ENCODE assay signal across 8 cellular contexts in genomic region chr5:33969572-33970452, GRCh38. TPM values are rescaled to one million over a fixed set of nuclear protein-coding genes. Genes with fewer than 3 reads are reported as not detected.
DNase-seq lines count a peak whose midpoint lies in the region; ATAC-seq, FAIRE-seq and TF ChIP-seq lines count a peak whose summit lies in the region.

No MANE protein-coding gene starts in this region.

- H3K9ac ChIP-seq in DND-41 (ENCODE audit: low read depth, low read length) (no peak overlapping the region), endothelial cell of umbilical vein (replicated peaks; ENCODE audit: extremely low read depth, insufficient read depth, low read length) (no peak overlapping the region)

- no peaks in the 10 kb centered on the region for H3K9me1 ChIP-seq in endothelial cell of umbilical vein (replicated peaks; ENCODE audit: control insufficient read depth, extremely low read depth, insufficient read depth, low read length)

- H3K4me3 ChIP-seq in DND-41 (ENCODE audit: low read depth in 1 of 2, low read length in 2 of 2) (no peak overlapping the region), endothelial cell of umbilical vein (replicated peaks in 1 of 3; ENCODE audit: insufficient read depth in 1 of 3, low read depth in 1 of 3, low read length in 3 of 3) (no peak overlapping the region)

- FAIRE-seq in RCC 7860 (lab: Jason Lieb, UNC) (no peak), endothelial cell of umbilical vein (lab: Jason Lieb, UNC) (peak; percentile 85)

- H3K9me3 ChIP-seq in DND-41 (ENCODE audit: insufficient read depth, low read length, severe bottlenecking) (no peaks in the 10 kb centered on the region), endothelial cell of umbilical vein (replicated peaks; ENCODE audit: control insufficient read depth, insufficient read depth, low read length) (no peaks in the 10 kb centered on the region)

- no peak overlapping the region for H2AFZ ChIP-seq in DND-41 (ENCODE audit: low read depth, low read length)
- no peak overlapping the region for H2AFZ ChIP-seq in endothelial cell of umbilical vein (ENCODE audit: low read depth, low read length)

- ATAC-seq in DND-41 (ENCODE audit: insufficient read depth, low read depth) (peak; percentile 67; the same call in 2 of the 3 replicates), GM19395 (IDR thresholded peaks at IDR 0.05; ENCODE audit: unreplicated experiment) (peak; percentile 73), HG03565 (IDR thresholded peaks at IDR 0.05; ENCODE audit: unreplicated experiment) (peak; percentile 67)

- H3K4me2 ChIP-seq in DND-41 (ENCODE audit: insufficient read depth, low read length) = no peak overlapping the region
- H3K4me2 ChIP-seq in endothelial cell of umbilical vein (ENCODE audit: insufficient read depth, low read length) = no peak overlapping the region

- H3K4me1 ChIP-seq in DND-41 (ENCODE audit: insufficient read depth, low read length) (no peaks in the 10 kb centered on the region), endothelial cell of umbilical vein (ENCODE audit: control insufficient read depth, extremely low read depth, insufficient read depth, low read length) (no peaks in the 10 kb centered on the region)

- CTCF ChIA-PET in endothelial cell of umbilical vein (lab: Charles Lee) = interaction anchor here (0.6 to 7.0 kb wide), 39 partner anchors 11 to 1034 kb away, joined by 3 to 177 read pairs (median 4); partner anchors contain the start of genes RXFP3 and TARS1

- no TSS peak for BruUV-seq in endothelial cell of umbilical vein (replicated peaks; lab: Mats Ljungman, UMichigan)

- TF ChIP-seq POLR2A in endothelial cell of umbilical vein (IDR thresholded peaks at IDR 0.05; ENCODE audit: low read depth, low read length) = no peak

- H3K79me2 ChIP-seq in DND-41 (ENCODE audit: insufficient read depth, low read length) = no peaks in the 10 kb centered on the region
- H3K79me2 ChIP-seq in endothelial cell of umbilical vein (ENCODE audit: control insufficient read depth, insufficient read depth, low read length) = no peaks in the 10 kb centered on the region

- DNase-seq in DND-41 = no peak
- DNase-seq in RCC 7860 (ENCODE audit: low spot score) = peak; percentile 33
- DNase-seq in endothelial cell of umbilical vein (ENCODE audit: low read depth, low spot score) = peak; percentile 47
- DNase-seq in midbrain (lab: John Stamatoyannopoulos, UW) = peak; percentile 5
- no peak for DNase-seq in activated gamma-delta T cell (lab: John Stamatoyannopoulos, UW)
- no peak for DNase-seq in stimulated activated CD4-positive, alpha-beta T cell treated with anti-CD3 and anti-CD28 coated beads, Interleukin-4, amount 100 ng/mL, for 4 hours

- intact Hi-C loops in endothelial cell of umbilical vein (cut with micrococcal nuclease) = loop anchor here (1.0 kb wide), 2 partner anchors 382 to 534 kb away; no protein-coding TSS in a partner anchor

- H3K27ac ChIP-seq in DND-41 (ENCODE audit: low read length) (no peak overlapping the region), endothelial cell of umbilical vein (ENCODE audit: insufficient read depth, low read depth, low read length) (no peak overlapping the region)

- peak; percentile 63 for TF ChIP-seq CTCF in DND-41 (IDR thresholded peaks at IDR 0.05; ENCODE audit: borderline replicate concordance, extremely low read depth, low read length, poor library complexity, severe bottlenecking)
- peak; percentile 64 to 65 for TF ChIP-seq CTCF in endothelial cell of umbilical vein (IDR thresholded peaks at IDR 0.05; ENCODE audit: extremely low read depth in 1 of 2, insufficient read depth in 1 of 2, low read depth in 1 of 2, low read length in 2 of 2)

- H3K27me3 ChIP-seq in DND-41 (ENCODE audit: insufficient read depth, low read length, poor library complexity) = no peaks in the 10 kb centered on the region
- peaks cover 2 to 3% of the 10 kb centered on the region in 2 experiments for H3K27me3 ChIP-seq in endothelial cell of umbilical vein (ENCODE audit: control insufficient read depth in 2 of 2, insufficient read depth in 2 of 2, low read length in 2 of 2)

- no peaks in the 10 kb centered on the region for H4K20me1 ChIP-seq in DND-41 (ENCODE audit: insufficient read depth, low read length)
- H4K20me1 ChIP-seq in endothelial cell of umbilical vein (replicated peaks; ENCODE audit: control insufficient read depth, extremely low read depth, insufficient read depth, low read length) = no peaks in the 10 kb centered on the region

- H3K36me3 ChIP-seq in DND-41 (ENCODE audit: insufficient read depth, low read length) = no peaks in the 10 kb centered on the region
- no peaks in the 10 kb centered on the region for H3K36me3 ChIP-seq in endothelial cell of umbilical vein (ENCODE audit: control insufficient read depth in 2 of 2, extremely low read depth in 1 of 2, insufficient read depth in 2 of 2, low read length in 2 of 2)

- POLR2A ChIA-PET in endothelial cell of umbilical vein (lab: Charles Lee) = no interaction called here

- dilution Hi-C loops in endothelial cell of umbilical vein (cut with MboI; ENCODE audit: extremely low pct_ligation_motif_present, low sequenced_read_pairs) = no loop called here

TF ChIP-seq in endothelial cell of umbilical vein, 7 proteins besides CTCF, POLR2A, EP300 and RAD21:
- TF ChIP-seq POLR2AphosphoS5 (IDR thresholded peaks at IDR 0.05; ENCODE audit: insufficient read depth, low read depth, low read length) = no peak
- TF ChIP-seq MYC (IDR thresholded peaks at IDR 0.05; ENCODE audit: low read depth, low read length) = no peak
- TF ChIP-seq EZH2 (IDR thresholded peaks at IDR 0.05; ENCODE audit: borderline replicate concordance, low read depth, low read length, severe bottlenecking) = no peak
- TF ChIP-seq JUN (IDR thresholded peaks at IDR 0.05; ENCODE audit: borderline replicate concordance, insufficient read depth, insufficient read length, low read depth) = no peak
- TF ChIP-seq GATA2 (IDR thresholded peaks at IDR 0.05; ENCODE audit: insufficient read depth, insufficient read length, low read depth, low read length) = no peak
- no peak for TF ChIP-seq MAX (IDR thresholded peaks at IDR 0.05; ENCODE audit: insufficient read depth, insufficient read length)
- TF ChIP-seq FOS (IDR thresholded peaks at IDR 0.05; ENCODE audit: borderline replicate concordance, insufficient read depth, low read length) = no peak

RNA-seq across cellular contexts. Expression of gene SLC45A2, which starts 14.7 kb away (rescaled TPM):
- total RNA-seq in endothelial cell of umbilical vein = not detected in 2 replicates
- not detected in 2 replicates for polyA plus RNA-seq in endothelial cell of umbilical vein
- polyA plus RNA-seq in endothelial cell of umbilical vein (2011; cell fraction: cytosol; rRNA removed) = not detected in 2 replicates
- 0.24 TPM in 1 of 2 replicates, not detected in the other for polyA plus RNA-seq in endothelial cell of umbilical vein (2011; cell fraction: nucleus; rRNA removed)
- not detected in 2 replicates for polyA plus RNA-seq in endothelial cell of umbilical vein (2012)
- polyA minus RNA-seq in endothelial cell of umbilical vein = 0.68 TPM in 1 of 2 replicates, not detected in the other
- polyA minus RNA-seq in endothelial cell of umbilical vein (2011; cell fraction: cytosol; rRNA and poly(A)+ RNA removed) = not detected
- 0.29 and 1.1 TPM in 2 replicates for polyA minus RNA-seq in endothelial cell of umbilical vein (2011; cell fraction: nucleus; rRNA and poly(A)+ RNA removed)

RNA-seq across cellular contexts. Expression of gene RXFP3, which starts 33.6 kb away (rescaled TPM):
- total RNA-seq in endothelial cell of umbilical vein = not detected in 2 replicates
- not detected in 2 replicates for polyA plus RNA-seq in endothelial cell of umbilical vein
- polyA plus RNA-seq in endothelial cell of umbilical vein (2011; cell fraction: cytosol; rRNA removed) = not detected in 2 replicates
- not detected in 2 replicates for polyA plus RNA-seq in endothelial cell of umbilical vein (2011; cell fraction: nucleus; rRNA removed)
- not detected in 2 replicates for polyA plus RNA-seq in endothelial cell of umbilical vein (2012)
- polyA minus RNA-seq in endothelial cell of umbilical vein = not detected in 2 replicates
- polyA minus RNA-seq in endothelial cell of umbilical vein (2011; cell fraction: cytosol; rRNA and poly(A)+ RNA removed) = not detected
- not detected in 2 replicates for polyA minus RNA-seq in endothelial cell of umbilical vein (2011; cell fraction: nucleus; rRNA and poly(A)+ RNA removed)

RNA-seq across cellular contexts. Expression of gene AMACR, which starts 38.0 kb away (rescaled TPM):
- 8.3 and 8.7 TPM in 2 replicates for total RNA-seq in endothelial cell of umbilical vein
- 6.7 and 7.1 TPM in 2 replicates for polyA plus RNA-seq in endothelial cell of umbilical vein
- 7.2 and 7.7 TPM in 2 replicates for polyA plus RNA-seq in endothelial cell of umbilical vein (2011; cell fraction: cytosol; rRNA removed)
- polyA plus RNA-seq in endothelial cell of umbilical vein (2011; cell fraction: nucleus; rRNA removed) = 3.7 and 4.0 TPM in 2 replicates
- 5.8 and 8.9 TPM in 2 replicates for polyA plus RNA-seq in endothelial cell of umbilical vein (2012)
- polyA minus RNA-seq in endothelial cell of umbilical vein = 5.3 and 6.1 TPM in 2 replicates
- 7.9 TPM for polyA minus RNA-seq in endothelial cell of umbilical vein (2011; cell fraction: cytosol; rRNA and poly(A)+ RNA removed)
- 2.1 and 2.6 TPM in 2 replicates for polyA minus RNA-seq in endothelial cell of umbilical vein (2011; cell fraction: nucleus; rRNA and poly(A)+ RNA removed)

Comparison
In these comparisons a context has a peak if more than half of its experiments do, and no peak if none do; other contexts are left out.
1. DNase-seq: peak in RCC 7860 (single experiment), endothelial cell of umbilical vein (single experiment) and midbrain (single experiment); none in DND-41 (single experiment), activated gamma-delta T cell (single experiment) and stimulated activated CD4-positive, alpha-beta T cell treated with anti-CD3 and anti-CD28 coated beads, Interleukin-4, amount 100 ng/mL, for 4 hours (0 of 2).
2. Peak in every context shown above with its lines, with median percentiles within 50 percentile points of each other: ATAC-seq.